In genomic region chr21:8997011-8997440, GRCh38 we compare ENCODE assay signal across 30 cellular contexts.
DNase-seq lines count a peak whose midpoint lies in the region; ATAC-seq, FAIRE-seq and TF ChIP-seq lines count a peak whose summit lies in the region.
"Had no signal": no experiment of that assay in that cellular context is flagged by ENCODE, and none has a peak within 500 bp of the region (broad histone marks: within the 10 kb centered on the region; RNA-seq: fewer than 3 reads in every experiment).

No MANE protein-coding gene starts in this region.

- TF ChIP-seq POLR2A in HepG2 (IDR thresholded peaks at IDR 0.05; ENCODE audit: insufficient read depth in 1 of 2, low read depth in 2 of 2, low read length in 2 of 2) (no peak), right lobe of liver (IDR thresholded peaks at IDR 0.05) (no peak)

- H3K27me3 ChIP-seq in HepG2 (ENCODE audit: control insufficient read depth in 1 of 2, insufficient read depth in 2 of 2, low read length in 2 of 2) (no peaks in the 10 kb centered on the region), right lobe of liver (peaks cover 0 to 15% of the 10 kb centered on the region in 2 donors)
- H3K27me3 ChIP-seq: BLaER1 treated with 17β-estradiol and CSF1 and Interleukin-3, amounts not matched to agents 10 nM and 100 nM; Peyer's patch; SJSA1 had no signal

- TF ChIP-seq CTCF in HepG2 (CRISPR knock-in tag; IDR thresholded peaks at IDR 0.05) (no peak), right lobe of liver (IDR thresholded peaks at IDR 0.05) (no peak)

- H4K20me1 ChIP-seq in HepG2 (ENCODE audit: insufficient read depth, low read length): no peaks in the 10 kb centered on the region
- H4K20me1 ChIP-seq: BLaER1 treated with 17β-estradiol and CSF1 and Interleukin-3, amounts not matched to agents 10 nM and 100 nM had no signal

- TF ChIP-seq RAD21 in HepG2 (CRISPR knock-in tag; IDR thresholded peaks at IDR 0.05): no peak

- H3K4me1 ChIP-seq in HepG2 (ENCODE audit: insufficient read depth, low read length): no peaks in the 10 kb centered on the region
- no peaks in the 10 kb centered on the region for H3K4me1 ChIP-seq in right lobe of liver
- H3K4me1 ChIP-seq: BLaER1 treated with 17β-estradiol and CSF1 and Interleukin-3, amounts not matched to agents 10 nM and 100 nM; Peyer's patch; SJSA1 had no signal

- H3K9me3 ChIP-seq in HepG2 (ENCODE audit: low read length): peaks cover 82% of the 10 kb centered on the region
- H3K9me3 ChIP-seq in right lobe of liver: no peaks in the 10 kb centered on the region

- POLR2A ChIA-PET in HepG2 (lab: Yijun Ruan, JAX): no interaction called here

- intact Hi-C loops in HepG2 (cut with micrococcal nuclease; ENCODE audit: unreplicated experiment): no loop called here
- intact Hi-C loops in right lobe of liver (cut with DNase I): no loop called here

- H2AFZ ChIP-seq in HepG2 (ENCODE audit: low read length): no peak overlapping the region
- H2AFZ ChIP-seq: GM23248 had no signal

- H3K4me3 ChIP-seq in HepG2 (replicated peaks in 1 of 3; ENCODE audit: insufficient read depth in 1 of 3, low read depth in 2 of 3, low read length in 3 of 3): no peak overlapping the region
- H3K4me3 ChIP-seq in right lobe of liver: no peak overlapping the region
- H3K4me3 ChIP-seq: BLaER1 treated with 17β-estradiol and CSF1 and Interleukin-3, amounts not matched to agents 10 nM and 100 nM; GM23248; Peyer's patch; SJSA1 had no signal

- no peaks in the 10 kb centered on the region for H3K36me3 ChIP-seq in HepG2 (replicated peaks in 1 of 2; ENCODE audit: control insufficient read depth in 1 of 2, insufficient read depth in 2 of 2, low read length in 2 of 2)
- no peaks in the 10 kb centered on the region for H3K36me3 ChIP-seq in right lobe of liver
- H3K36me3 ChIP-seq: BLaER1 treated with 17β-estradiol and CSF1 and Interleukin-3, amounts not matched to agents 10 nM and 100 nM; Peyer's patch; SJSA1 had no signal

- no peaks in the 10 kb centered on the region for H3K79me2 ChIP-seq in HepG2 (ENCODE audit: insufficient read depth, low read length)

- FAIRE-seq in HepG2 (lab: Jason Lieb, UNC): no peak
- FAIRE-seq: A204.1, GM18507 had no signal

- peak; percentile 78 for DNase-seq in HepG2 (ENCODE audit: low spot score)
- no peak for DNase-seq in right lobe of liver
- peak; percentile 51 for DNase-seq in NCI-H1694 treated with DMSO at 0.1 percent for 48 hours (lab: John Stamatoyannopoulos, UW)
- peak; percentile 91 for DNase-seq in SW480 (ENCODE audit: low spot score)
- peak; percentile 1 for DNase-seq in renal cortical epithelial cell (ENCODE audit: low read depth)
- DNase-seq: AML-193; CD4-positive, alpha-beta T cell; COR-L47; DMS79 treated with DMSO at 0.1 percent for 48 hours; GM23248; H9; IMR-90; NCI-H1092; NCI-H1417 treated with DMSO at 0.1 percent for 48 hours; NCI-H1930; NCI-H2107; NCI-H446; NCI-H526; NCI-H82; NK-92 treated with Interleukin-12 subunit alpha and Interleukin-12 subunit beta, amount 100 ng/mL, for 24 hours; Peyer's patch; T-helper 1 cell had no signal

- CTCF ChIA-PET in HepG2 (lab: Yijun Ruan, JAX; ENCODE audit: low intra/inter-chr PET ratio, low total read pairs): no interaction called here

- no TSS peak for BruUV-seq in HepG2 (replicated peaks; lab: Mats Ljungman, UMichigan)

- H3K27ac ChIP-seq in HepG2 (ENCODE audit: extremely low read length, insufficient read depth, low read length) (no peak overlapping the region), right lobe of liver (no peak overlapping the region)
- H3K27ac ChIP-seq: BLaER1 treated with 17β-estradiol and CSF1 and Interleukin-3, amounts not matched to agents 10 nM and 100 nM; GM23248; KMS-11; Peyer's patch; SJSA1 had no signal

- H3K4me2 ChIP-seq in HepG2 (ENCODE audit: low read depth, low read length): no peak overlapping the region
- H3K4me2 ChIP-seq: BLaER1 treated with 17β-estradiol and CSF1 and Interleukin-3, amounts not matched to agents 10 nM and 100 nM; KMS-11 had no signal

- no peak overlapping the region for H3K9ac ChIP-seq in HepG2 (ENCODE audit: insufficient read depth, low read depth, low read length)
- H3K9ac ChIP-seq: BLaER1 treated with 17β-estradiol and CSF1 and Interleukin-3, amounts not matched to agents 10 nM and 100 nM; GM23248; KMS-11 had no signal

- no peak for TF ChIP-seq EP300 in HepG2 (IDR thresholded peaks at IDR 0.05; ENCODE audit: low read depth in 2 of 2, low read length in 2 of 2)
- no peak for TF ChIP-seq EP300 in HepG2 (CRISPR knock-in tag; IDR thresholded peaks at IDR 0.05; ENCODE audit: borderline replicate concordance)

- in situ Hi-C loops in HepG2 (cut with HindIII; ENCODE audit: extremely low pct_ligation_motif_present, low pct_unique_long_range_greater_than_20kb): no loop called here

- 4% methylated on average over 1 of the region's 1 CpG for WGBS in HepG2 (ENCODE audit: low lambda C conversion rate)
- 40% methylated on average over 1 of the region's 1 CpG for WGBS in right lobe of liver (ENCODE audit: insufficient coverage, low coverage, low lambda C conversion rate, missing lambda C conversion rate)

- no peak for ATAC-seq in HepG2
- ATAC-seq in right lobe of liver: no peak
- ATAC-seq in esophagus mucosa: no peak
- ATAC-seq in GM18511 (IDR thresholded peaks at IDR 0.05; ENCODE audit: unreplicated experiment): no peak
- no peak for ATAC-seq in GM21423 (IDR thresholded peaks at IDR 0.05; ENCODE audit: unreplicated experiment)

TF ChIP-seq in HepG2, 621 proteins besides CTCF, POLR2A, EP300 and RAD21 (continues in another document):
- TF ChIP-seq ZNF780A (CRISPR knock-in tag; IDR thresholded peaks at IDR 0.05) (no peak), JUNB (CRISPR knock-in tag; IDR thresholded peaks at IDR 0.05; ENCODE audit: borderline replicate concordance) (no peak), MYC (CRISPR knock-in tag; IDR thresholded peaks at IDR 0.05; ENCODE audit: borderline replicate concordance) (no peak), BCLAF1 (IDR thresholded peaks at IDR 0.05) (no peak), SOX6 (IDR thresholded peaks at IDR 0.05) (no peak), SOX6 (CRISPR knock-in tag; IDR thresholded peaks at IDR 0.05) (no peak), ZNF143 (CRISPR knock-in tag; IDR thresholded peaks at IDR 0.05) (no peak), ZXDC (CRISPR knock-in tag; IDR thresholded peaks at IDR 0.05) (no peak), ZFP90 (CRISPR knock-in tag; IDR thresholded peaks at IDR 0.05; ENCODE audit: borderline replicate concordance) (no peak), ZNF83 (CRISPR knock-in tag; IDR thresholded peaks at IDR 0.05; ENCODE audit: borderline replicate concordance) (no peak)

Comparison
In these comparisons a context has a peak if more than half of its experiments do, and no peak if none do; other contexts are left out.
1. DNase-seq: peak in HepG2 (single experiment), NCI-H1694 treated with DMSO at 0.1 percent for 48 hours (single experiment), SW480 (single experiment) and renal cortical epithelial cell (single experiment); none in right lobe of liver (0 of 3).